ENCODE assay signal across 27 cellular contexts in genomic region chr7:71254751-71255150, GRCh38.
"Had no signal": no experiment of that assay in that cellular context is flagged by ENCODE, and none has a peak within 500 bp of the region (broad histone marks: within the 10 kb centered on the region; RNA-seq: fewer than 3 reads in every experiment).

No MANE protein-coding gene starts in this region.

- H3K4me1 ChIP-seq: colonic mucosa, foreskin keratinocyte, lower lobe of right lung, pancreas, prostate gland, right lobe of liver, stomach, thyroid gland had no signal

- H3K27ac ChIP-seq: colonic mucosa, foreskin keratinocyte, hepatocyte, left ventricle myocardium inferior, lower lobe of right lung, pancreas, prostate gland, right lobe of liver, stomach, thyroid gland had no signal

- H3K27me3 ChIP-seq: colonic mucosa, foreskin keratinocyte, hepatocyte, pancreas, right lobe of liver, stomach, thyroid gland had no signal

- H3K27me3 Mint-ChIP-seq: memory B cell, naive B cell, type B pancreatic cell had no signal

- H3K4me3 Mint-ChIP-seq: memory B cell, mesothelial cell of epicardium, naive B cell, nephron, type B pancreatic cell had no signal

- DNase-seq: cerebellar nuclear complex; colonic mucosa; dermis blood vessel endothelial cell; erythroblast; foreskin keratinocyte; islet precursor cell; left ventricle myocardium inferior; lower lobe of right lung; naive B cell; occipital lobe; pancreas; retina; right lobe of liver; stimulated activated CD4-positive, alpha-beta T cell treated with anti-CD3 and anti-CD28 coated beads, Interleukin-2, amount 100 ng/mL, for 24 hours; stimulated activated CD4-positive, alpha-beta T cell treated with anti-CD3 and anti-CD28 coated beads, Interleukin-4, amount 100 ng/mL, for 4 hours; stimulated activated naive CD4-positive, alpha-beta T cell; stomach; substantia nigra; thyroid gland had no signal

- H3K4me3 ChIP-seq: colonic mucosa, hepatocyte, left ventricle myocardium inferior, lower lobe of right lung, pancreas, prostate gland, right lobe of liver, stomach, thyroid gland had no signal

- H3K36me3 Mint-ChIP-seq: memory B cell, mesothelial cell of epicardium, naive B cell, type B pancreatic cell had no signal

- FAIRE-seq: endothelial cell of umbilical vein, pancreas, urothelium cell line had no signal

- H3K4me2 ChIP-seq: hepatocyte had no signal

- H2AFZ ChIP-seq: hepatocyte had no signal

- H3K4me1 Mint-ChIP-seq: memory B cell, mesothelial cell of epicardium, naive B cell had no signal

- H3K79me2 ChIP-seq: hepatocyte had no signal

- ATAC-seq: foreskin keratinocyte, lower lobe of right lung, pancreas, right lobe of liver had no signal

- H3K9me3 ChIP-seq: colonic mucosa, left ventricle myocardium inferior, lower lobe of right lung, pancreas, prostate gland, right lobe of liver, thyroid gland had no signal

- H3K36me3 ChIP-seq: colonic mucosa, left ventricle myocardium inferior, lower lobe of right lung, pancreas, prostate gland, right lobe of liver, stomach, thyroid gland had no signal

- H3K27ac Mint-ChIP-seq: memory B cell, mesothelial cell of epicardium, naive B cell, nephron, type B pancreatic cell had no signal
